1 cellular context compared by ENCODE assay signal in genomic region chr2:178450574-178451429, GRCh38.
TF ChIP-seq lines count a peak whose summit lies in the region.

TSS of gene PJVK (plus strand) at chr2:178451378. CDS start at chr2:178453410, 2,032 bp downstream.
TSS of gene PRKRA (minus strand) at chr2:178451175. CDS start at chr2:178451030, 145 bp downstream.

TF ChIP-seq in HepG2, 621 proteins besides CTCF, POLR2A, EP300 and RAD21 (continued from another document and continues in another):
- TF ChIP-seq ZNF646 (CRISPR knock-in tag; IDR thresholded peaks at IDR 0.05) (0 out of 2 replicates have a peak, but pooled peaks have one; percentile 7), ZBTB33 (CRISPR knock-in tag; IDR thresholded peaks at IDR 0.05) (no peak), ZNF275 (CRISPR knock-in tag; IDR thresholded peaks at IDR 0.05; ENCODE audit: borderline replicate concordance) (peak; percentile 96), TERF1 (CRISPR knock-in tag; IDR thresholded peaks at IDR 0.05) (peak; percentile 87; the same call in 1 of the 2 replicates), JUN (CRISPR knock-in tag; IDR thresholded peaks at IDR 0.05) (peak; percentile 32; the same call in 1 of the 2 replicates), ZNF543 (CRISPR knock-in tag; IDR thresholded peaks at IDR 0.05) (peak; percentile 94), REXO4 (CRISPR knock-in tag; IDR thresholded peaks at IDR 0.05; ENCODE audit: borderline replicate concordance) (peak; percentile 64; the same call in 1 of the 2 replicates), HES4 (CRISPR knock-in tag; IDR thresholded peaks at IDR 0.05; ENCODE audit: borderline replicate concordance) (peak; percentile 8; the same call in 1 of the 2 replicates), ZNF335 (CRISPR knock-in tag; IDR thresholded peaks at IDR 0.05) (0 out of 2 replicates have a peak, but pooled peaks have one; percentile 37), ZBTB21 (CRISPR knock-in tag; IDR thresholded peaks at IDR 0.05) (no peak; the same call in 1 of the 2 replicates), HNRNPL (IDR thresholded peaks at IDR 0.05; ENCODE audit: low read depth, low read length) (peak; percentile 76; the same call in 1 of the 2 replicates), TBP (CRISPR knock-in tag; IDR thresholded peaks at IDR 0.05) (no peak), HOXA5 (CRISPR knock-in tag; IDR thresholded peaks at IDR 0.05) (peak; percentile 84; the same call in 1 of the 2 replicates), ZXDC (CRISPR knock-in tag; IDR thresholded peaks at IDR 0.05) (peak; percentile 95), RXRA (CRISPR knock-in tag; IDR thresholded peaks at IDR 0.05) (peak; percentile 81), BCLAF1 (IDR thresholded peaks at IDR 0.05) (no peak), HNF4G (IDR thresholded peaks at IDR 0.05; ENCODE audit: borderline replicate concordance, low read depth, low read length) (peak; percentile 3; the same call in 1 of the 2 replicates), HNF4G (CRISPR knock-in tag; IDR thresholded peaks at IDR 0.05; ENCODE audit: borderline replicate concordance, low read depth) (peak; percentile 53), MLLT10 (CRISPR knock-in tag; IDR thresholded peaks at IDR 0.05) (no peak), KDM5B (CRISPR knock-in tag; IDR thresholded peaks at IDR 0.05; ENCODE audit: borderline replicate concordance) (peak; percentile 96), GTF2F1 (IDR thresholded peaks at IDR 0.05; ENCODE audit: low read length) (no peak; the same call in 1 of the 2 replicates), ZNF770 (CRISPR knock-in tag; IDR thresholded peaks at IDR 0.05) (peak; percentile 12; the same call in 1 of the 2 replicates), ARNT (IDR thresholded peaks at IDR 0.05) (no peak), CREB1 (IDR thresholded peaks at IDR 0.05) (peak; percentile 54), CREB1 (CRISPR knock-in tag; IDR thresholded peaks at IDR 0.05) (no peak), TAF15 (IDR thresholded peaks at IDR 0.05; ENCODE audit: low read depth, low read length, poor library complexity, severe bottlenecking) (no peak), ZNF776 (CRISPR knock-in tag; IDR thresholded peaks at IDR 0.05) (peak; percentile 99), PHF8 (CRISPR knock-in tag; IDR thresholded peaks at IDR 0.05) (peak; percentile 99), ZNF280D (CRISPR knock-in tag; IDR thresholded peaks at IDR 0.05) (peak; percentile 76)
